Comparison of ENCODE assay signal across 20 cellular contexts in genomic region chr21:45051580-45052434, GRCh38. TPM values are rescaled to one million over a fixed set of nuclear protein-coding genes. Genes with fewer than 3 reads are reported as not detected.
A peak's percentile ranks its signal among the peaks of the same experiment; 100 is the strongest.
DNase-seq lines count a peak whose midpoint lies in the region; ATAC-seq, FAIRE-seq and TF ChIP-seq lines count a peak whose summit lies in the region.
"Had no signal": no experiment of that assay in that cellular context is flagged by ENCODE, and none has a peak within 500 bp of the region (broad histone marks: within the 10 kb centered on the region; RNA-seq: fewer than 3 reads in every experiment).

No MANE protein-coding gene starts in this region.

- H3K4me1 Mint-ChIP-seq in astrocyte (ENCODE audit: low read depth, unreplicated experiment) = peaks cover 6% of the 10 kb centered on the region
- H3K4me1 Mint-ChIP-seq in stimulated activated naive B cell treated with anti-CD40 and anti-IgM and Interleukin-4, amounts not matched to agents 10 μg/mL and 1 μg/mL and 100 μg/mL, for 72 hours = peaks cover 3 to 8% of the 10 kb centered on the region in 2 donors
- H3K4me1 Mint-ChIP-seq: activated naive CD8-positive, alpha-beta T cell treated with anti-CD3 and anti-CD28 coated beads for 36 hours had no signal

- no peak for TF ChIP-seq CTCF in astrocyte (IDR thresholded peaks at IDR 0.05; ENCODE audit: insufficient read depth, low read depth, low read length)
- no peak for TF ChIP-seq CTCF in foreskin fibroblast (IDR thresholded peaks at IDR 0.05; ENCODE audit: low read depth, low read length)

- H3K9me2 ChIP-seq in GM23248 (ENCODE audit: insufficient read depth) = no peaks in the 10 kb centered on the region

- H3K36me3 ChIP-seq in GM23248 (ENCODE audit: low read depth) (no peaks in the 10 kb centered on the region), astrocyte (ENCODE audit: insufficient read depth, low read length) (no peaks in the 10 kb centered on the region)

- no peak for DNase-seq in GM23248
- no peak for DNase-seq in astrocyte (ENCODE audit: low read depth)
- peak; percentile 67 for DNase-seq in mesenteric fat pad (ENCODE audit: low spot score)
- no peak for DNase-seq in stimulated activated naive B cell treated with anti-CD40 and anti-IgM and Interleukin-4, amounts not matched to agents 10 μg/mL and 1 μg/mL and 100 μg/mL, for 72 hours
- no peak for DNase-seq in foreskin fibroblast
- no peak for DNase-seq in HuH-7.5 (ENCODE audit: low spot score)
- no peak for DNase-seq in stimulated activated CD4-positive, alpha-beta T cell treated with anti-CD3 and anti-CD28 coated beads, Interleukin-15, amount 100 ng/mL, for 24 hours
- DNase-seq: activated CD4-positive, CD25-positive, alpha-beta regulatory T cell; activated CD8-positive, alpha-beta memory T cell treated with anti-CD3 and anti-CD28 coated beads for 24 hours; activated naive CD8-positive, alpha-beta T cell treated with anti-CD3 and anti-CD28 coated beads for 36 hours; naive thymus-derived CD4-positive, alpha-beta T cell; NCI-H1048; NCI-H2029; NCI-H526 had no signal

- H3K4me2 ChIP-seq in GM23248 (ENCODE audit: unreplicated experiment) (peak overlapping the region; percentile 68), astrocyte (ENCODE audit: low read length) (peak overlapping the region; percentile 61)

- H3K27ac Mint-ChIP-seq in astrocyte (ENCODE audit: unreplicated experiment) = no peak overlapping the region
- peak overlapping the region; percentile 33 for H3K27ac Mint-ChIP-seq in stimulated activated naive B cell treated with anti-CD40 and anti-IgM and Interleukin-4, amounts not matched to agents 10 μg/mL and 1 μg/mL and 100 μg/mL, for 72 hours
- H3K27ac Mint-ChIP-seq: activated naive CD8-positive, alpha-beta T cell treated with anti-CD3 and anti-CD28 coated beads for 36 hours; activated T-helper 1 cell treated with anti-CD3 and anti-CD28 coated beads, Interleukin-12 subunit alpha, Interleukin-12 subunit beta, Interleukin-2, Interleukin-4 antibody, amounts not matched to agents 30 ng/mL and 10 ng/mL and 1 ng/mL, durations not matched to agents 14 hours and 24 hours and 36 hours; progenitor cell of endocrine pancreas; stimulated activated memory B cell treated with anti-CD40 and anti-IgM and Interleukin-4, amounts not matched to agents 10 μg/mL and 1 μg/mL and 100 μg/mL, for 72 hours had no signal

- in situ Hi-C loops in GM23248 (cut with MboI) = no loop called here

- H3K4me3 Mint-ChIP-seq in astrocyte (ENCODE audit: unreplicated experiment) = no peak overlapping the region
- no peak overlapping the region for H3K4me3 Mint-ChIP-seq in stimulated activated naive B cell treated with anti-CD40 and anti-IgM and Interleukin-4, amounts not matched to agents 10 μg/mL and 1 μg/mL and 100 μg/mL, for 72 hours
- H3K4me3 Mint-ChIP-seq: activated naive CD8-positive, alpha-beta T cell treated with anti-CD3 and anti-CD28 coated beads for 36 hours; activated T-helper 1 cell treated with anti-CD3 and anti-CD28 coated beads, Interleukin-12 subunit alpha, Interleukin-12 subunit beta, Interleukin-2, Interleukin-4 antibody, amounts not matched to agents 30 ng/mL and 10 ng/mL and 1 ng/mL, durations not matched to agents 14 hours and 24 hours and 36 hours; naive thymus-derived CD4-positive, alpha-beta T cell; stimulated activated memory B cell treated with anti-CD40 and anti-IgM and Interleukin-4, amounts not matched to agents 10 μg/mL and 1 μg/mL and 100 μg/mL, for 72 hours had no signal

- peaks cover 37% of the 10 kb centered on the region for H3K27me3 Mint-ChIP-seq in astrocyte (ENCODE audit: low read depth, unreplicated experiment)
- peaks cover 37 to 44% of the 10 kb centered on the region in 2 donors for H3K27me3 Mint-ChIP-seq in stimulated activated naive B cell treated with anti-CD40 and anti-IgM and Interleukin-4, amounts not matched to agents 10 μg/mL and 1 μg/mL and 100 μg/mL, for 72 hours

- H3K36me3 Mint-ChIP-seq in astrocyte (ENCODE audit: low read depth, unreplicated experiment) = peaks cover 5% of the 10 kb centered on the region
- peaks cover 0 to 8% of the 10 kb centered on the region in 2 donors for H3K36me3 Mint-ChIP-seq in stimulated activated naive B cell treated with anti-CD40 and anti-IgM and Interleukin-4, amounts not matched to agents 10 μg/mL and 1 μg/mL and 100 μg/mL, for 72 hours
- H3K36me3 Mint-ChIP-seq: activated naive CD8-positive, alpha-beta T cell treated with anti-CD3 and anti-CD28 coated beads for 36 hours; stimulated activated memory B cell treated with anti-CD40 and anti-IgM and Interleukin-4, amounts not matched to agents 10 μg/mL and 1 μg/mL and 100 μg/mL, for 72 hours had no signal

- WGBS in GM23248 (ENCODE audit: low coverage in 1 of 2, low lambda C conversion rate in 2 of 2, missing lambda C conversion rate in 2 of 2), 2 experiments = 89 to 91% methylated on average over 24 of the region's 24 CpGs

- peak overlapping the region; percentile 71; the same call in 1 of the 2 replicates for H2AFZ ChIP-seq in GM23248
- no peak overlapping the region for H2AFZ ChIP-seq in astrocyte (ENCODE audit: low read depth, low read length)

- H3F3A ChIP-seq in GM23248 (ENCODE audit: insufficient read depth) = peaks cover 29% of the 10 kb centered on the region

- no peaks in the 10 kb centered on the region for H3K79me2 ChIP-seq in GM23248 (ENCODE audit: insufficient read depth)
- no peaks in the 10 kb centered on the region for H3K79me2 ChIP-seq in astrocyte (ENCODE audit: insufficient read depth, low read length)

- peaks cover 11% of the 10 kb centered on the region for H3K9me3 Mint-ChIP-seq in astrocyte (ENCODE audit: unreplicated experiment)
- H3K9me3 Mint-ChIP-seq in stimulated activated naive B cell treated with anti-CD40 and anti-IgM and Interleukin-4, amounts not matched to agents 10 μg/mL and 1 μg/mL and 100 μg/mL, for 72 hours = peaks cover 8 to 13% of the 10 kb centered on the region in 2 donors

- H3K4me1 ChIP-seq in GM23248 (ENCODE audit: insufficient read depth) = peaks cover 39% of the 10 kb centered on the region
- peaks cover 10% of the 10 kb centered on the region for H3K4me1 ChIP-seq in astrocyte (ENCODE audit: insufficient read depth, low read length)

- no peak for ATAC-seq in stimulated activated naive B cell treated with anti-CD40 and anti-IgM and Interleukin-4, amounts not matched to agents 10 μg/mL and 1 μg/mL and 100 μg/mL, for 72 hours (replicated peaks)
- ATAC-seq: naive thymus-derived CD4-positive, alpha-beta T cell; stimulated activated memory B cell treated with anti-CD40 and anti-IgM and Interleukin-4, amounts not matched to agents 10 μg/mL and 1 μg/mL and 100 μg/mL, for 72 hours had no signal

- peak overlapping the region; percentile 81 for H3K9ac ChIP-seq in GM23248
- H3K9ac ChIP-seq in astrocyte (ENCODE audit: low read length) = peak overlapping the region; percentile 3

- H4K20me1 ChIP-seq in GM23248 (ENCODE audit: insufficient read depth) (no peaks in the 10 kb centered on the region), astrocyte (ENCODE audit: insufficient read depth, low read length) (no peaks in the 10 kb centered on the region)

- H3K27me3 ChIP-seq in GM23248 (replicated peaks; ENCODE audit: insufficient read depth) (no peaks in the 10 kb centered on the region), astrocyte (ENCODE audit: insufficient read depth, low read length) (peaks cover 5% of the 10 kb centered on the region)

- no peak for FAIRE-seq in astrocyte (lab: Jason Lieb, UNC)
- FAIRE-seq: bronchial epithelial cell had no signal

- H3K9me3 ChIP-seq in GM23248 (ENCODE audit: low read depth) (no peaks in the 10 kb centered on the region), astrocyte (ENCODE audit: insufficient read depth, low read depth, low read length) (no peaks in the 10 kb centered on the region)

- H3K27ac ChIP-seq in GM23248 (peak overlapping the region; percentile 96), astrocyte (ENCODE audit: low read depth, low read length) (peak overlapping the region; percentile 45)
- H3K27ac ChIP-seq: epithelial cell of prostate had no signal

- peak overlapping the region; percentile 21 for H3K4me3 ChIP-seq in GM23248
- H3K4me3 ChIP-seq in astrocyte (ENCODE audit: insufficient read depth, low read depth, low read length) = no peak overlapping the region
- H3K4me3 ChIP-seq in foreskin fibroblast (ENCODE audit: low read depth in 1 of 2, low read length in 2 of 2) = no peak overlapping the region
- H3K4me3 ChIP-seq: lung had no signal

RNA-seq across cellular contexts. Expression of gene ADARB1, which starts 22.6 kb away (rescaled TPM):
- 17.4 and 22.6 TPM in 2 replicates for total RNA-seq in GM23248 (2014; rRNA removed; shearing (Covaris generic))
- 16.3 and 18.7 TPM in 2 replicates for polyA plus RNA-seq in GM23248 (2016; fragmentation: Nextera tagmentation; extraction: Ambion mirVana)
- total RNA-seq in astrocyte (18.4 and 25.8 TPM in 2 replicates), mesenteric fat pad (39.6 TPM)
